ENCODE assay signal across 10 cellular contexts in genomic region chr2:227503433-227504406, GRCh38. TPM values are rescaled to one million over a fixed set of nuclear protein-coding genes. Genes with fewer than 3 reads are reported as not detected.
DNase-seq lines count a peak whose midpoint lies in the region; ATAC-seq and TF ChIP-seq lines count a peak whose summit lies in the region.
"Had no signal": no experiment of that assay in that cellular context is flagged by ENCODE, and none has a peak within 500 bp of the region (broad histone marks: within the 10 kb centered on the region; RNA-seq: fewer than 3 reads in every experiment).

No MANE protein-coding gene starts in this region.

- H3K4me3 Mint-ChIP-seq in activated naive CD4-positive, alpha-beta T cell treated with anti-CD3 and anti-CD28 coated beads, Interleukin-2, amount 50 U/mL, for 24 hours: peak overlapping the region; percentile 15
- no peak overlapping the region for H3K4me3 Mint-ChIP-seq in activated naive CD4-positive, alpha-beta T cell treated with anti-CD3 and anti-CD28 coated beads for 36 hours
- H3K4me3 Mint-ChIP-seq in WTC11: no peak overlapping the region
- H3K4me3 Mint-ChIP-seq in type B pancreatic cell: no peak overlapping the region

- intact Hi-C loops in activated naive CD4-positive, alpha-beta T cell treated with anti-CD3 and anti-CD28 coated beads for 36 hours (cut with micrococcal nuclease): no loop called here

- peaks cover 76% of the 10 kb centered on the region for H3K4me1 Mint-ChIP-seq in activated naive CD4-positive, alpha-beta T cell treated with anti-CD3 and anti-CD28 coated beads, Interleukin-2, amount 50 U/mL, for 24 hours
- peaks cover 77% of the 10 kb centered on the region for H3K4me1 Mint-ChIP-seq in activated naive CD4-positive, alpha-beta T cell treated with anti-CD3 and anti-CD28 coated beads for 36 hours (ENCODE audit: low read depth)
- H3K4me1 Mint-ChIP-seq in WTC11 (peaks cover 41% of the 10 kb centered on the region), type B pancreatic cell (ENCODE audit: unreplicated experiment) (peaks cover 28% of the 10 kb centered on the region)

- H3K36me3 Mint-ChIP-seq in activated naive CD4-positive, alpha-beta T cell treated with anti-CD3 and anti-CD28 coated beads, Interleukin-2, amount 50 U/mL, for 24 hours: peaks cover 16% of the 10 kb centered on the region
- peaks cover 34% of the 10 kb centered on the region for H3K36me3 Mint-ChIP-seq in activated naive CD4-positive, alpha-beta T cell treated with anti-CD3 and anti-CD28 coated beads for 36 hours (ENCODE audit: low read depth)
- peaks cover 10% of the 10 kb centered on the region for H3K36me3 Mint-ChIP-seq in WTC11
- peaks cover 8% of the 10 kb centered on the region for H3K36me3 Mint-ChIP-seq in type B pancreatic cell

- no peaks in the 10 kb centered on the region for H3K27me3 Mint-ChIP-seq in activated naive CD4-positive, alpha-beta T cell treated with anti-CD3 and anti-CD28 coated beads, Interleukin-2, amount 50 U/mL, for 24 hours
- H3K27me3 Mint-ChIP-seq in activated naive CD4-positive, alpha-beta T cell treated with anti-CD3 and anti-CD28 coated beads for 36 hours (ENCODE audit: low read depth): no peaks in the 10 kb centered on the region
- no peaks in the 10 kb centered on the region for H3K27me3 Mint-ChIP-seq in WTC11 (ENCODE audit: low read depth)
- no peaks in the 10 kb centered on the region for H3K27me3 Mint-ChIP-seq in type B pancreatic cell

- ATAC-seq in WTC11: no peak
- no peak for ATAC-seq in HG02884 (IDR thresholded peaks at IDR 0.05; ENCODE audit: unreplicated experiment)
- ATAC-seq in GM19397 (IDR thresholded peaks at IDR 0.05; ENCODE audit: unreplicated experiment): no peak

- no peaks in the 10 kb centered on the region for H3K9me3 Mint-ChIP-seq in activated naive CD4-positive, alpha-beta T cell treated with anti-CD3 and anti-CD28 coated beads, Interleukin-2, amount 50 U/mL, for 24 hours
- no peaks in the 10 kb centered on the region for H3K9me3 Mint-ChIP-seq in activated naive CD4-positive, alpha-beta T cell treated with anti-CD3 and anti-CD28 coated beads for 36 hours
- no peaks in the 10 kb centered on the region for H3K9me3 Mint-ChIP-seq in WTC11
- no peaks in the 10 kb centered on the region for H3K9me3 Mint-ChIP-seq in type B pancreatic cell

- H3K27ac Mint-ChIP-seq in activated naive CD4-positive, alpha-beta T cell treated with anti-CD3 and anti-CD28 coated beads, Interleukin-2, amount 50 U/mL, for 24 hours: no peak overlapping the region
- H3K27ac Mint-ChIP-seq in activated naive CD4-positive, alpha-beta T cell treated with anti-CD3 and anti-CD28 coated beads for 36 hours: no peak overlapping the region
- H3K27ac Mint-ChIP-seq in WTC11 (0 out of 2 replicates have a peak overlapping the region, but pooled peaks have one; percentile 24), type B pancreatic cell (peak overlapping the region; percentile 8)

- no peak for TF ChIP-seq CTCF in WTC11 (IDR thresholded peaks at IDR 0.05)
- no peak for TF ChIP-seq CTCF in type B pancreatic cell (conservative IDR thresholded peaks at IDR 0.05)

- POLR2A ChIA-PET in WTC11 (lab: Charles Lee): no interaction called here

- no peak for DNase-seq in activated naive CD4-positive, alpha-beta T cell treated with anti-CD3 and anti-CD28 coated beads for 36 hours
- DNase-seq in WTC11 (ENCODE audit: low spot score): no peak
- DNase-seq in iris pigment epithelial cell (ENCODE audit: low read depth): peak; percentile 41
- DNase-seq in type B pancreatic cell (ENCODE audit: extremely low spot score, unreplicated experiment): no peak
- DNase-seq in NCI-H1105 treated with DMSO at 0.1 percent for 48 hours (lab: John Stamatoyannopoulos, UW): no peak
- DNase-seq: activated CD4-positive, CD25-positive, alpha-beta regulatory T cell treated with anti-CD3 and anti-CD28 coated beads, Interleukin-2, amount 50 U/mL, for 72 hours; Karpas-422 had no signal

- CTCF ChIA-PET in activated naive CD4-positive, alpha-beta T cell treated with anti-CD3 and anti-CD28 coated beads for 36 hours (lab: Charles Lee): interaction anchor here (0.6 to 1.8 kb wide), 2 partner anchors 98 to 170 kb away, joined by 3 to 5 read pairs; no protein-coding TSS in a partner anchor
- CTCF ChIA-PET in WTC11 (lab: Charles Lee): no interaction called here

TF ChIP-seq in WTC11, 78 proteins besides CTCF, POLR2A, EP300 and RAD21:
- TF ChIP-seq SMAD3 (CRISPR knock-in tag; IDR thresholded peaks at IDR 0.05; ENCODE audit: borderline replicate concordance): no peak
- no peak for TF ChIP-seq ZBTB21 (CRISPR knock-in tag; IDR thresholded peaks at IDR 0.05; ENCODE audit: borderline replicate concordance)
- TF ChIP-seq ZNF425 (CRISPR knock-in tag; conservative IDR thresholded peaks at IDR 0.05): no peak
- TF ChIP-seq NR3C1 (CRISPR knock-in tag; conservative IDR thresholded peaks at IDR 0.05; ENCODE audit: low read depth): no peak

RNA-seq across cellular contexts. Expression of gene AGFG1, which starts 31.8 kb away (rescaled TPM):
- total RNA-seq in activated naive CD4-positive, alpha-beta T cell treated with anti-CD3 and anti-CD28 coated beads for 36 hours: 100 to 1,000 TPM; 153 to 157 TPM
- 77.5 to 82.1 TPM (median 81.3 TPM) in 3 replicates for total RNA-seq in WTC11 (2021)
- 63.2 and 75.6 TPM in 2 replicates for total RNA-seq in type B pancreatic cell (ENCODE audit: low replicate concordance)

Comparison
In these comparisons a context has a peak if more than half of its experiments do, and no peak if none do; other contexts are left out.
1. H3K27ac Mint-ChIP-seq: peak in WTC11 (single experiment) and type B pancreatic cell (single experiment); none in activated naive CD4-positive, alpha-beta T cell treated with anti-CD3 and anti-CD28 coated beads, Interleukin-2, amount 50 U/mL, for 24 hours (single experiment) and activated naive CD4-positive, alpha-beta T cell treated with anti-CD3 and anti-CD28 coated beads for 36 hours (single experiment).